In genomic region chrX:68832101-68832416, GRCh38 we compare ENCODE assay signal across 8 cellular contexts. TPM values are rescaled to one million over a fixed set of nuclear protein-coding genes. Genes with fewer than 3 reads are reported as not detected.
DNase-seq lines count a peak whose midpoint lies in the region; ATAC-seq lines count a peak whose summit lies in the region.

No MANE protein-coding gene starts in this region.

- peaks cover 14% of the 10 kb centered on the region for H3K79me1 ChIP-seq in mesenchymal stem cell (replicated peaks; ENCODE audit: low read length, poor library complexity, severe bottlenecking)

- H3K27ac ChIP-seq in mesenchymal stem cell (ENCODE audit: low read length, poor library complexity, severe bottlenecking) (peak overlapping the region; percentile 47), subcutaneous abdominal adipose tissue (ENCODE audit: low read depth, low read length) (peak overlapping the region; percentile 82)

- H3K27me3 ChIP-seq in mesenchymal stem cell (ENCODE audit: control insufficient read depth in 1 of 2, insufficient read depth in 1 of 2, low read length in 2 of 2) (peaks cover 1 to 18% of the 10 kb centered on the region in 2 experiments), subcutaneous abdominal adipose tissue (ENCODE audit: control insufficient read depth in 5 of 5, insufficient read depth in 4 of 5, low read length in 5 of 5) (peaks cover 0 to 14% (median 10%) of the 10 kb centered on the region in 5 donors)

- no peak overlapping the region for H2AK5ac ChIP-seq in mesenchymal stem cell (ENCODE audit: low read length, severe bottlenecking)

- no peak overlapping the region for H2BK120ac ChIP-seq in mesenchymal stem cell (ENCODE audit: low read depth, low read length)

- H2BK5ac ChIP-seq in mesenchymal stem cell (ENCODE audit: low read depth, low read length, poor library complexity, severe bottlenecking): no peak overlapping the region

- H3K9me3 ChIP-seq in mesenchymal stem cell (ENCODE audit: control insufficient read depth, low read length) (no peaks in the 10 kb centered on the region), subcutaneous abdominal adipose tissue (ENCODE audit: control insufficient read depth in 5 of 5, low read length in 5 of 5) (peaks cover 0 to 3% (median 0%) of the 10 kb centered on the region in 5 donors)

- DNase-seq in SKM-1 treated with dmso at 0.1 percent for 144 hours (lab: John Stamatoyannopoulos, UW; ENCODE audit: unreplicated experiment) (peak; percentile 68), ecto neural progenitor cell (ENCODE audit: low spot score) (peak; percentile 46), mesenchymal stem cell (peak; percentile 81)

- H3K36me3 ChIP-seq in mesenchymal stem cell (ENCODE audit: control insufficient read depth in 1 of 2, insufficient read depth in 2 of 2, low read depth in 1 of 2, low read length in 2 of 2) (no peaks in the 10 kb centered on the region), subcutaneous abdominal adipose tissue (ENCODE audit: control insufficient read depth in 5 of 5, insufficient read depth in 5 of 5, low read length in 5 of 5) (peaks cover 0 to 5% (median 0%) of the 10 kb centered on the region in 5 donors)

- H3K23ac ChIP-seq in mesenchymal stem cell (ENCODE audit: low read length in 2 of 2): no peak overlapping the region

- H3K4ac ChIP-seq in mesenchymal stem cell (ENCODE audit: low read depth in 1 of 2, low read length in 2 of 2): no peak overlapping the region

- peak overlapping the region in 1 of 2 experiments; percentile 73 for H3K18ac ChIP-seq in mesenchymal stem cell (ENCODE audit: low read depth in 1 of 2, low read length in 2 of 2)

- H3K4me3 ChIP-seq in mesenchymal stem cell (ENCODE audit: insufficient read depth in 1 of 2, low read depth in 1 of 2, low read length in 2 of 2) (peak overlapping the region; percentile 26 to 82), subcutaneous abdominal adipose tissue (ENCODE audit: low read depth in 1 of 5, low read length in 5 of 5) (peak overlapping the region; percentile 77 to 85 (median 79))

- under 1% methylated on average over 11 of the region's 11 CpGs for WGBS in mesenchymal stem cell

- H3K14ac ChIP-seq in mesenchymal stem cell (ENCODE audit: low read length in 2 of 2): no peak overlapping the region

- peak; percentile 41 for ATAC-seq in GM18511 (IDR thresholded peaks at IDR 0.05; ENCODE audit: unreplicated experiment)
- peak; percentile 40 for ATAC-seq in HG03135 (IDR thresholded peaks at IDR 0.05; ENCODE audit: unreplicated experiment)
- no peak for ATAC-seq in GM21447 (IDR thresholded peaks at IDR 0.05; ENCODE audit: unreplicated experiment)
- ATAC-seq in GM21381 (IDR thresholded peaks at IDR 0.05; ENCODE audit: unreplicated experiment): no peak

- peaks cover 22% of the 10 kb centered on the region for H3K4me1 ChIP-seq in mesenchymal stem cell (ENCODE audit: control insufficient read depth, insufficient read depth, low read depth, low read length)
- H3K4me1 ChIP-seq in subcutaneous abdominal adipose tissue (ENCODE audit: control insufficient read depth in 5 of 5, insufficient read depth in 5 of 5, low read length in 5 of 5): peaks cover 4 to 70% (median 48%) of the 10 kb centered on the region in 5 donors

- no peak overlapping the region for H2AFZ ChIP-seq in mesenchymal stem cell (ENCODE audit: low read depth, low read length)

- H4K8ac ChIP-seq in mesenchymal stem cell (ENCODE audit: low read length): no peak overlapping the region

- H4K91ac ChIP-seq in mesenchymal stem cell (ENCODE audit: low read length): no peak overlapping the region

- no peak overlapping the region for H2BK12ac ChIP-seq in mesenchymal stem cell (ENCODE audit: low read length in 2 of 2)

- H2BK15ac ChIP-seq in mesenchymal stem cell (ENCODE audit: low read depth, poor library complexity, severe bottlenecking): no peak overlapping the region

- peak overlapping the region; percentile 77 for H3K4me2 ChIP-seq in mesenchymal stem cell (ENCODE audit: low read length, poor library complexity, severe bottlenecking)

- H3K9ac ChIP-seq in mesenchymal stem cell (ENCODE audit: low read length): peak overlapping the region; percentile 86
- H3K9ac ChIP-seq in subcutaneous abdominal adipose tissue (ENCODE audit: low read length in 5 of 5): peak overlapping the region in 4 of 5 donors; percentile 53 to 77 (median 64)

RNA-seq across cellular contexts. Expression of gene EFNB1, which starts 3.2 kb away (rescaled TPM):
- 20.0 TPM for polyA plus RNA-seq in mesenchymal stem cell (2013, experiment 1 of 2)
- 19.2 TPM for polyA plus RNA-seq in mesenchymal stem cell (2013, experiment 2 of 2)

Comparison
In these comparisons a context has a peak if more than half of its experiments do, and no peak if none do; other contexts are left out.
1. ATAC-seq: peak in GM18511 (single experiment) and HG03135 (single experiment); none in GM21447 (single experiment) and GM21381 (single experiment).
2. Peak in every context shown above with its lines, with median percentiles within 50 percentile points of each other: DNase-seq.